In the genomic region with DNA sequence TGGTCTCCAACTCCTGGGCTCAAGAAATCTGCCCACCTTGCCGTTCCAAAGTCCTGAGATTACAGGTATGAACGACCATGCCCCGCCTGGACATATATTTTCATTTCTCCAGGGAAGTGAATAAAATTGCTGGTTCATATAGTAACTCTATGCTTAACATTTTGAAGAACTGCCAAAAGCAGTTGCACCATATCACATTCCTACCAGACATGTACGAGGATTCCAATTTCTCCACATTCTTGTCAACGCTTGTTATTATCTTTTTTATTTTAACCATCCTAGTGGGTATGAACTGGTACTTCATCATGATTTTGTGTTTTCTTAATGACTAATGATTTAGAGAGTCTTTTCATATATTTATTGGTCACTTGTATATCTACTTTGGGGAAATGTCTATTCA, we compare ENCODE assay signal across 1 cellular context.
TF ChIP-seq lines count a peak whose summit lies in the region.

No MANE protein-coding gene starts in this region.

TF ChIP-seq in HepG2, 621 proteins besides CTCF, POLR2A, EP300 and RAD21:
- TF ChIP-seq ATAD3A (CRISPR knock-in tag; IDR thresholded peaks at IDR 0.05) (no peak), ZNF7 (CRISPR knock-in tag; IDR thresholded peaks at IDR 0.05) (peak; percentile 89)
